Comparison of ENCODE assay signal across 9 cellular contexts in the genomic region with DNA sequence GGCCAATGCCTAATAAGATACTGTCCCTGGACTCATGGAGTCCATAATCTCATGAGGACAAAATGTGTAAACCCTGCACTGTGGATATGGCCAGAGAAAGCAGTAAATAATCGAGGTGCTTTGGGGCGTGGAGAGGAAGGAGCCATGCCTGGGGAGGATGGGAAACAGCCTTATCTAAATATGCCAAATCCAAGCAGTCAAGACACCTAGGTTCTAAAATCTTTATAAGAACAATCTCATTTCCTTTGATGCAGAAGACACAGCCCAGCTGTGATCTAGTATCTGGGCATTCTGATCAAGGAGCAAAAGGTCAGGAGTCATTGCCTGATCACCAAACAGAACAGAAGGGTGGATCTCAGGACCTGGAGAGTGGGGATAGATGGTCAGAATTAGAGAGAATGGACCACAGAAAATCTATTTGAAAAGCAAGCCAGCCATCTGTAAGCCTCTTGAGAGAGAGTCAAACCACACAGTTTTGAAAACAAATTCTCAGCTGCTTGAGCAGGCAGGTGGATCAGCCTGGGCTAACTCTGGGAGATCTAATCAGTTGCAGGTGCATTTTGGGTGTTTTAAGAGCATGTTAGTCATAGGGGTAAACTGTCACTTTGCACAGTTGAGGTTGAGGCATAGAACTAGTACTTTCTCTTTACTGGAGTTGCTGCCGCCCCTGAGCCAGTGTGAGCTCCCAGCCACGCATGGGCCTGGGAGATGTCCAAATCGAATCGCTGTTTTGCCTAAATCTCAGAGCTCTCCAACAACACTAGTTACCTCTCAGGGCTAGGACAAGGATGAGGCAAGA.
DNase-seq lines count a peak whose midpoint lies in the region; ATAC-seq and TF ChIP-seq lines count a peak whose summit lies in the region.
"Had no signal": no experiment of that assay in that cellular context is flagged by ENCODE, and none has a peak within 500 bp of the region (broad histone marks: within the 10 kb centered on the region; RNA-seq: fewer than 3 reads in every experiment).

No MANE protein-coding gene starts in this region.

- CTCF ChIA-PET in CD8-positive, alpha-beta T cell (lab: Charles Lee): interaction anchor here (0.9 kb wide), 1 partner anchor 23 kb away, joined by 3 read pairs; no protein-coding TSS in a partner anchor

- POLR2A ChIA-PET in CD8-positive, alpha-beta T cell (lab: Charles Lee): interaction anchor here (0.9 kb wide), 1 partner anchor 13 kb away, joined by 3 read pairs; no protein-coding TSS in a partner anchor

- peak in 4 of 7 experiments; percentile 11 to 47 (median 30) for DNase-seq in CD8-positive, alpha-beta T cell
- peak; percentile 80 for DNase-seq in activated CD4-positive, alpha-beta T cell treated with anti-CD3 and anti-CD28 coated beads, Interleukin-2, amount 10 ng/mL, durations not matched to agents 24 days and 14 days
- no peak for DNase-seq in NCI-H524 treated with DMSO at 0.1 percent for 48 hours (lab: John Stamatoyannopoulos, UW)
- no peak for DNase-seq in cardiac septum (ENCODE audit: low spot score)
- no peak for DNase-seq in upper lobe of right lung
- DNase-seq in A172 (ENCODE audit: low spot score): no peak
- DNase-seq: NCI-H146 had no signal

- H3K9me3 ChIP-seq in CD8-positive, alpha-beta T cell (ENCODE audit: low read length): no peaks in the 10 kb centered on the region
- no peaks in the 10 kb centered on the region for H3K9me3 ChIP-seq in upper lobe of right lung

- H3K4me1 ChIP-seq in CD8-positive, alpha-beta T cell (ENCODE audit: insufficient read depth, low read length): no peaks in the 10 kb centered on the region
- H3K4me1 ChIP-seq in upper lobe of right lung: peaks cover 6% of the 10 kb centered on the region

- intact Hi-C loops in CD8-positive, alpha-beta T cell (cut with DNase I, micrococcal nuclease): loop anchor here in 1 of 2 experiments (2.0 kb wide), 1 partner anchor 13 kb away; no protein-coding TSS in a partner anchor
- intact Hi-C loops in activated CD4-positive, alpha-beta T cell treated with anti-CD3 and anti-CD28 coated beads, Interleukin-2, amount 10 ng/mL, durations not matched to agents 24 days and 14 days (cut with micrococcal nuclease): no loop called here
- intact Hi-C loops in cardiac septum (cut with DNase I) (no loop called here), upper lobe of right lung (cut with DNase I) (no loop called here)

- H3K36me3 Mint-ChIP-seq in CD8-positive, alpha-beta T cell: no peaks in the 10 kb centered on the region
- H3K36me3 Mint-ChIP-seq in activated CD4-positive, alpha-beta T cell treated with anti-CD3 and anti-CD28 coated beads, Interleukin-2, amount 10 ng/mL, durations not matched to agents 24 days and 14 days (ENCODE audit: low read depth): no peaks in the 10 kb centered on the region

- ATAC-seq in CD8-positive, alpha-beta T cell: peak; percentile 87
- ATAC-seq in GM19035 (IDR thresholded peaks at IDR 0.05; ENCODE audit: unreplicated experiment) (peak; percentile 71), HG03045 (IDR thresholded peaks at IDR 0.05; ENCODE audit: unreplicated experiment) (peak; percentile 82), upper lobe of right lung (no peak)

- no peaks in the 10 kb centered on the region for H3K27me3 Mint-ChIP-seq in CD8-positive, alpha-beta T cell (ENCODE audit: low read depth)
- H3K27me3 Mint-ChIP-seq in activated CD4-positive, alpha-beta T cell treated with anti-CD3 and anti-CD28 coated beads, Interleukin-2, amount 10 ng/mL, durations not matched to agents 24 days and 14 days: no peaks in the 10 kb centered on the region

- no peaks in the 10 kb centered on the region for H3K36me3 ChIP-seq in CD8-positive, alpha-beta T cell (ENCODE audit: insufficient read depth, low read length)
- no peaks in the 10 kb centered on the region for H3K36me3 ChIP-seq in upper lobe of right lung

- H3K27ac Mint-ChIP-seq in CD8-positive, alpha-beta T cell: peak overlapping the region; percentile 79
- H3K27ac Mint-ChIP-seq in activated CD4-positive, alpha-beta T cell treated with anti-CD3 and anti-CD28 coated beads, Interleukin-2, amount 10 ng/mL, durations not matched to agents 24 days and 14 days: peak overlapping the region; percentile 39

- no peak overlapping the region for H3K4me3 ChIP-seq in CD8-positive, alpha-beta T cell (ENCODE audit: low read depth, low read length)
- no peak overlapping the region for H3K4me3 ChIP-seq in upper lobe of right lung

- H3K27ac ChIP-seq in CD8-positive, alpha-beta T cell (ENCODE audit: low read depth, low read length): no peak overlapping the region
- H3K27ac ChIP-seq in upper lobe of right lung: no peak overlapping the region

- H3K4me3 Mint-ChIP-seq in CD8-positive, alpha-beta T cell: no peak overlapping the region
- H3K4me3 Mint-ChIP-seq in activated CD4-positive, alpha-beta T cell treated with anti-CD3 and anti-CD28 coated beads, Interleukin-2, amount 10 ng/mL, durations not matched to agents 24 days and 14 days: peak overlapping the region; percentile 29

- peaks cover 11% of the 10 kb centered on the region for H3K4me1 Mint-ChIP-seq in CD8-positive, alpha-beta T cell (ENCODE audit: low read depth)
- H3K4me1 Mint-ChIP-seq in activated CD4-positive, alpha-beta T cell treated with anti-CD3 and anti-CD28 coated beads, Interleukin-2, amount 10 ng/mL, durations not matched to agents 24 days and 14 days: peaks cover 25% of the 10 kb centered on the region

- no peak for TF ChIP-seq CTCF in CD8-positive, alpha-beta T cell (IDR thresholded peaks at IDR 0.05)
- no peak for TF ChIP-seq CTCF in upper lobe of right lung (IDR thresholded peaks at IDR 0.05)

- no peaks in the 10 kb centered on the region for H3K27me3 ChIP-seq in CD8-positive, alpha-beta T cell (ENCODE audit: insufficient read depth, low read length)
- no peaks in the 10 kb centered on the region for H3K27me3 ChIP-seq in upper lobe of right lung

- H3K9me3 Mint-ChIP-seq in CD8-positive, alpha-beta T cell: no peaks in the 10 kb centered on the region
- peaks cover 4% of the 10 kb centered on the region for H3K9me3 Mint-ChIP-seq in activated CD4-positive, alpha-beta T cell treated with anti-CD3 and anti-CD28 coated beads, Interleukin-2, amount 10 ng/mL, durations not matched to agents 24 days and 14 days

Comparison
In these comparisons a context has a peak if more than half of its experiments do, and no peak if none do; other contexts are left out.
1. DNase-seq: peak in CD8-positive, alpha-beta T cell (4 of 7) and activated CD4-positive, alpha-beta T cell treated with anti-CD3 and anti-CD28 coated beads, Interleukin-2, amount 10 ng/mL, durations not matched to agents 24 days and 14 days (single experiment); none in NCI-H524 treated with DMSO at 0.1 percent for 48 hours (single experiment), cardiac septum (single experiment), upper lobe of right lung (single experiment) and A172 (single experiment).